1 cellular context compared by ENCODE assay signal in genomic region chr17:80792373-80792781, GRCh38.
TF ChIP-seq lines count a peak whose summit lies in the region.

No MANE protein-coding gene starts in this region.

TF ChIP-seq in SK-N-SH treated with all-trans-retinoic acid at 6 μM for 48 hours, 23 proteins besides CTCF, POLR2A, EP300 and RAD21 (continued from another document):
- no peak for TF ChIP-seq TSHZ2 (CRISPR knock-in tag; IDR thresholded peaks at IDR 0.05)
- TF ChIP-seq PATZ1 (CRISPR knock-in tag; IDR thresholded peaks at IDR 0.05; ENCODE audit: borderline replicate concordance) = no peak
- no peak for TF ChIP-seq ZC3H10 (CRISPR knock-in tag; IDR thresholded peaks at IDR 0.05)
- TF ChIP-seq CSDC2 (CRISPR knock-in tag; IDR thresholded peaks at IDR 0.05) = no peak
TF ChIP-seq in SK-N-SH treated with all-trans-retinoic acid at 6 μM for 48 hours: peak in this region for 0.
